In the genomic region with DNA sequence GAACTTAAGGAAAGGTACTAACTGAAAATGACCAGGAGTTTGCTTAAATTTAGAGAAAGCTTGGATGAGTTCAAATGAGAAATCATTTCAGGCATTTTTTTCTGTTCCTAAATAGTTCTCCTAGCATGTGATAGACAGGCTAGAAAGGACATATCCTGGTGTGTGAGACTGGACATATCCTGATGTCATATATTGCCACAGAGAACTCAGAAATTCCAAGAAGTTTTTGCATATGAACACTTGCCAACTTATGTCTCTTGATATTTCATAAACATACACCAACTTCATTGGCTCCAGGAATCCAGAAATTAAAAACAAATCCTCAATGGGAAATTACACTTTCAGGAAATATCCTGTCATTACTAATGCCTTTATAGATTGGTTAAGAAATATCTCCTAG, we compare ENCODE assay signal across 24 cellular contexts. TPM values are rescaled to one million over a fixed set of nuclear protein-coding genes. Genes with fewer than 3 reads are reported as not detected.
"Had no signal": no experiment of that assay in that cellular context is flagged by ENCODE, and none has a peak within 500 bp of the region (broad histone marks: within the 10 kb centered on the region; RNA-seq: fewer than 3 reads in every experiment).

No MANE protein-coding gene starts in this region.

- ATAC-seq: activated naive CD4-positive, alpha-beta T cell treated with anti-CD3 and anti-CD28 coated beads, Interleukin-2, amount 50 U/mL, for 72 hours; esophagus mucosa; foreskin keratinocyte; lower lobe of right lung had no signal

- DNase-seq: activated B cell treated with CpG ODN at 0.5 μM for 24 hours; activated CD4-positive, alpha-beta memory T cell treated with anti-CD3 and anti-CD28 coated beads for 36 hours; activated CD4-positive, alpha-beta T cell treated with anti-CD3 and anti-CD28 coated beads for 4 hours; activated gamma-delta T cell treated with Interleukin-2 at 50 U/mL for 16 hours; activated T-cell treated with anti-CD3 and anti-CD28 coated beads for 4 hours; amniotic stem cell; caudate nucleus; foreskin keratinocyte; hypothalamus; islet precursor cell; lower lobe of right lung; occipital lobe; posterior cingulate gyrus; stimulated activated CD4-positive, alpha-beta T cell treated with anti-CD3 and anti-CD28 coated beads, Interleukin-2, amount 100 ng/mL, for 24 hours; T-helper 1 cell; T-helper 9 cell; transverse colon; uterus had no signal

- H3K4me3 ChIP-seq: lower lobe of right lung, suprapubic skin, transverse colon, uterus had no signal

RNA-seq across cellular contexts. Expression of a gene that starts 2.9 kb away (rescaled TPM):
- total RNA-seq: activated B cell treated with CpG ODN at 0.5 μM for 24 hours; activated CD4-positive, alpha-beta memory T cell treated with anti-CD3 and anti-CD28 coated beads for 36 hours; activated naive CD4-positive, alpha-beta T cell treated with anti-CD3 and anti-CD28 coated beads, Interleukin-2, amount 50 U/mL, for 72 hours; activated T-helper 1 cell treated with anti-CD3 and anti-CD28 coated beads, Interleukin-12 subunit alpha, Interleukin-12 subunit beta, Interleukin-2, Interleukin-4 antibody, amounts not matched to agents 30 ng/mL and 10 ng/mL and 1 ng/mL, durations not matched to agents 14 hours and 24 hours and 36 hours; foreskin keratinocyte; lower lobe of right lung; mesothelial cell of epicardium; occipital lobe; skeletal muscle tissue; transverse colon; uterus had no signal

RNA-seq across cellular contexts. Expression of a gene that starts 14.8 kb away (rescaled TPM):
- total RNA-seq: activated B cell treated with CpG ODN at 0.5 μM for 24 hours; activated CD4-positive, alpha-beta memory T cell treated with anti-CD3 and anti-CD28 coated beads for 36 hours; activated naive CD4-positive, alpha-beta T cell treated with anti-CD3 and anti-CD28 coated beads, Interleukin-2, amount 50 U/mL, for 72 hours; activated T-helper 1 cell treated with anti-CD3 and anti-CD28 coated beads, Interleukin-12 subunit alpha, Interleukin-12 subunit beta, Interleukin-2, Interleukin-4 antibody, amounts not matched to agents 30 ng/mL and 10 ng/mL and 1 ng/mL, durations not matched to agents 14 hours and 24 hours and 36 hours; lower lobe of right lung; mesothelial cell of epicardium; occipital lobe; skeletal muscle tissue; transverse colon; uterus had no signal

RNA-seq across cellular contexts. Expression of a gene that starts 55.8 kb away (rescaled TPM):
- total RNA-seq: activated B cell treated with CpG ODN at 0.5 μM for 24 hours; activated CD4-positive, alpha-beta memory T cell treated with anti-CD3 and anti-CD28 coated beads for 36 hours; activated naive CD4-positive, alpha-beta T cell treated with anti-CD3 and anti-CD28 coated beads, Interleukin-2, amount 50 U/mL, for 72 hours; activated T-helper 1 cell treated with anti-CD3 and anti-CD28 coated beads, Interleukin-12 subunit alpha, Interleukin-12 subunit beta, Interleukin-2, Interleukin-4 antibody, amounts not matched to agents 30 ng/mL and 10 ng/mL and 1 ng/mL, durations not matched to agents 14 hours and 24 hours and 36 hours; foreskin keratinocyte; mesothelial cell of epicardium; occipital lobe; skeletal muscle tissue; transverse colon; uterus had no signal
- polyA plus RNA-seq: foreskin keratinocyte had no signal

RNA-seq across cellular contexts. Expression of a gene that starts 59.8 kb away (rescaled TPM):
- total RNA-seq: activated B cell treated with CpG ODN at 0.5 μM for 24 hours; activated CD4-positive, alpha-beta memory T cell treated with anti-CD3 and anti-CD28 coated beads for 36 hours; activated naive CD4-positive, alpha-beta T cell treated with anti-CD3 and anti-CD28 coated beads, Interleukin-2, amount 50 U/mL, for 72 hours; activated T-helper 1 cell treated with anti-CD3 and anti-CD28 coated beads, Interleukin-12 subunit alpha, Interleukin-12 subunit beta, Interleukin-2, Interleukin-4 antibody, amounts not matched to agents 30 ng/mL and 10 ng/mL and 1 ng/mL, durations not matched to agents 14 hours and 24 hours and 36 hours; lower lobe of right lung; occipital lobe; skeletal muscle tissue; uterus had no signal
